8 cellular contexts compared by ENCODE assay signal in the genomic region with DNA sequence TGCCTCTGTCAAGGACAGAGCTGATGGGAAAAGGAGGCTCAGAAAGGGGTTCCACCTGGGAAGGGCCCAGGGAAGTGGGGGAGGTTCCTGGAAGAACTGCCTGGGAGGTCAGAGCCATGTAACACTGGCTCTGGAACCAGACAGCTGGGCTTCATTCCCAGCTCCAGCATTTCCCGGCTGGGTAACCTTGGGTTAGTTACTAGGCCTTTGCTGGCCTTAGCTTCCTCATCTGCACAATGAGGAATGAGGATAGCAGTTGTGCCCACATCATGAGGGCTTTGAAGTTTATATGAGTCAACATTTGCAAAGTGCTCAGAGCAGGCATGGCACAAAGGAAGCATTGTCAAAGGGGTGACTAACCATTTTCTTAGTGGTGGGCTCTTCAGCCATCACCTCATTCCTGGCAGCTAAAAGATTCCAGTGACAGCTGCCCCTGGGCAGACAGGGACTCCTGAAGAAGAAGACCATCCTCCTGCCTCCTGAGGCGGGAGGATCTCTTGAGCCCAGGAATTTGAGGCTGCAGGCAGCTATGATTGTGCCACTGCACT. TPM values are rescaled to one million over a fixed set of nuclear protein-coding genes. Genes with fewer than 3 reads are reported as not detected.
DNase-seq lines count a peak whose midpoint lies in the region; ATAC-seq and TF ChIP-seq lines count a peak whose summit lies in the region.

No MANE protein-coding gene starts in this region.

- DNase-seq in ACHN (peak; percentile 45), MCF 10A (ENCODE audit: unreplicated experiment) (no peak), KG1 (lab: John Stamatoyannopoulos, UW) (no peak), GM13976 (ENCODE audit: low spot score) (no peak), NCI-H128 (lab: John Stamatoyannopoulos, UW; ENCODE audit: unreplicated experiment) (no peak)
- peak; percentile 46 for DNase-seq in Jurkat, Clone E6-1 (ENCODE audit: low read depth, low spot score)

- H3K9me3 Mint-ChIP-seq in MCF 10A (ENCODE audit: unreplicated experiment) = no peaks in the 10 kb centered on the region

- H3K4me3 Mint-ChIP-seq in MCF 10A (ENCODE audit: unreplicated experiment) = peak overlapping the region; percentile 57

- H3K9ac ChIP-seq in mucosa of stomach (ENCODE audit: low read length) = peak overlapping the region; percentile 5

- CTCF ChIA-PET in MCF 10A (lab: Yijun Ruan, JAX) = interaction anchor here (0.5 to 7.9 kb wide), 4 partner anchors 9 to 37 kb away, joined by 3 to 53 read pairs (median 3); a partner anchor contains a TSS

- no peak for TF ChIP-seq CTCF in MCF 10A (IDR thresholded peaks at IDR 0.05; ENCODE audit: unreplicated experiment)
- no peak for TF ChIP-seq CTCF in GM13976 (IDR thresholded peaks at IDR 0.05; ENCODE audit: borderline replicate concordance, control extremely low read depth, extremely low read depth, insufficient read depth, missing control alignments)

- ATAC-seq in HG02885 (IDR thresholded peaks at IDR 0.05; ENCODE audit: poor library complexity, unreplicated experiment) = no peak

- peaks cover 48% of the 10 kb centered on the region for H3K4me1 ChIP-seq in mucosa of stomach (ENCODE audit: control insufficient read depth, insufficient read depth, low read length)

- H3K9me3 ChIP-seq in mucosa of stomach (ENCODE audit: control insufficient read depth, low read length) = no peaks in the 10 kb centered on the region

- in situ Hi-C loops in ACHN (cut with HindIII; ENCODE audit: low pct_ligation_motif_present, low pct_unique_long_range_greater_than_20kb, low sequenced_read_pairs) = no loop called here
- in situ Hi-C loops in GM13976 (cut with MboI; ENCODE audit: low sequenced_read_pairs, unreplicated experiment) = no loop called here

- BruUV-seq in MCF 10A (replicated peaks; lab: Mats Ljungman, UMichigan) = no TSS peak

- H3K27me3 Mint-ChIP-seq in MCF 10A (ENCODE audit: insufficient read depth, unreplicated experiment) = no peaks in the 10 kb centered on the region

- H3K36me3 ChIP-seq in mucosa of stomach (ENCODE audit: control insufficient read depth, insufficient read depth, low read length) = peaks cover 8% of the 10 kb centered on the region

- no peak overlapping the region for H3K4me3 ChIP-seq in Jurkat, Clone E6-1 (ENCODE audit: low read length)
- no peak overlapping the region for H3K4me3 ChIP-seq in mucosa of stomach (ENCODE audit: low read length)

- H3K36me3 Mint-ChIP-seq in MCF 10A (ENCODE audit: insufficient read depth, unreplicated experiment) = peaks cover 38% of the 10 kb centered on the region

- peaks cover 23% of the 10 kb centered on the region for H3K4me1 Mint-ChIP-seq in MCF 10A (ENCODE audit: insufficient read depth, unreplicated experiment)

- intact Hi-C loops in MCF 10A (cut with micrococcal nuclease) = no loop called here

- POLR2A ChIA-PET in MCF 10A (lab: Yijun Ruan, JAX) = interaction anchor here (0.5 to 5.6 kb wide), 7 partner anchors 9 to 1785 kb away, joined by 3 to 153 read pairs (median 5); a partner anchor contains a TSS

- peak overlapping the region; percentile 97 for H3K27ac Mint-ChIP-seq in MCF 10A (ENCODE audit: low read depth, unreplicated experiment)

- no peaks in the 10 kb centered on the region for H3K27me3 ChIP-seq in mucosa of stomach (ENCODE audit: control insufficient read depth, insufficient read depth, low read length)

RNA-seq across cellular contexts. Expression of a gene that starts 1.7 kb away (rescaled TPM):
- polyA plus RNA-seq in Jurkat, Clone E6-1 (2012; ENCODE audit: insufficient read depth, insufficient read length) = 80.2 TPM
- total RNA-seq in MCF 10A (2022) = 71.6 and 97.4 TPM in 2 replicates

RNA-seq across cellular contexts. Expression of a gene that starts 9.5 kb away (rescaled TPM):
- polyA plus RNA-seq in Jurkat, Clone E6-1 (2012; ENCODE audit: insufficient read depth, insufficient read length) = 211 TPM
- 74.1 and 106 TPM in 2 replicates for total RNA-seq in MCF 10A (2022)

RNA-seq across cellular contexts. Expression of a gene that starts 24.0 kb away (rescaled TPM):
- 54.9 TPM for polyA plus RNA-seq in Jurkat, Clone E6-1 (2012; ENCODE audit: insufficient read depth, insufficient read length)
- total RNA-seq in MCF 10A (2022) = 107 and 108 TPM in 2 replicates

RNA-seq across cellular contexts. Expression of a gene that starts 44.8 kb away (rescaled TPM):
- not detected for polyA plus RNA-seq in Jurkat, Clone E6-1 (2012; ENCODE audit: insufficient read depth, insufficient read length)
- 0.29 and 0.42 TPM in 2 replicates for total RNA-seq in MCF 10A (2022)

RNA-seq across cellular contexts. Expression of a gene that starts 51.9 kb away (rescaled TPM):
- polyA plus RNA-seq in Jurkat, Clone E6-1 (2012; ENCODE audit: insufficient read depth, insufficient read length) = 215 TPM
- total RNA-seq in MCF 10A (2022) = 153 and 165 TPM in 2 replicates

Comparison
In these comparisons a context has a peak if more than half of its experiments do, and no peak if none do; other contexts are left out.
1. DNase-seq: peak in ACHN (single experiment) and Jurkat, Clone E6-1 (single experiment); none in MCF 10A (single experiment), KG1 (single experiment), GM13976 (single experiment) and NCI-H128 (single experiment).